6 cellular contexts compared by ENCODE assay signal in genomic region chr10:128971324-128971723, GRCh38.
"Had no signal": no experiment of that assay in that cellular context is flagged by ENCODE, and none has a peak within 500 bp of the region (broad histone marks: within the 10 kb centered on the region; RNA-seq: fewer than 3 reads in every experiment).

No MANE protein-coding gene starts in this region.

- H3K4me2 ChIP-seq: GM23338 had no signal

- H2AFZ ChIP-seq: GM23338 had no signal

- H3K27ac ChIP-seq: HL-60 had no signal

- H3K4me3 ChIP-seq: GM23338, K562 had no signal

- ATAC-seq: GM23338, K562 had no signal

- DNase-seq: H9, HCEC 1CT, IMR-90 had no signal
